ENCODE assay signal across 20 cellular contexts in genomic region chr1:1129309-1129708, GRCh38. TPM values are rescaled to one million over a fixed set of nuclear protein-coding genes. Genes with fewer than 3 reads are reported as not detected.
"Had no signal": no experiment of that assay in that cellular context is flagged by ENCODE, and none has a peak within 500 bp of the region (broad histone marks: within the 10 kb centered on the region; RNA-seq: fewer than 3 reads in every experiment).

No MANE protein-coding gene starts in this region.

- H3K27ac Mint-ChIP-seq: activated CD8-positive, alpha-beta T cell treated with anti-CD3 and anti-CD28 coated beads, Interleukin-2, amount 10 ng/mL, durations not matched to agents 7 days and 5 days; activated naive CD8-positive, alpha-beta T cell treated with anti-CD3 and anti-CD28 coated beads, Interleukin-2, amount 10 ng/mL, durations not matched to agents 7 days and 5 days; effector memory CD8-positive, alpha-beta T cell; memory B cell; T-helper 17 cell; WTC11 had no signal

- H3K4me1 ChIP-seq: left ventricle myocardium inferior had no signal

- H3K27ac ChIP-seq: epithelial cell of prostate, left ventricle myocardium inferior, neutrophil, suprapubic skin had no signal

- H3K9me3 ChIP-seq: left ventricle myocardium inferior, neutrophil, suprapubic skin had no signal

- H3K27me3 ChIP-seq: neutrophil, suprapubic skin had no signal

- DNase-seq: activated CD4-positive, alpha-beta T cell treated with anti-CD3 and anti-CD28 coated beads for 48 hours; activated CD8-positive, alpha-beta memory T cell treated with anti-CD3 and anti-CD28 coated beads, Interleukin-2, amount 50 U/mL, for 48 hours; activated CD8-positive, alpha-beta T cell treated with anti-CD3 and anti-CD28 coated beads, Interleukin-2, amount 10 ng/mL, durations not matched to agents 7 days and 5 days; activated naive CD8-positive, alpha-beta T cell treated with anti-CD3 and anti-CD28 coated beads, Interleukin-2, amount 10 ng/mL, durations not matched to agents 7 days and 5 days; cortex of kidney; effector memory CD8-positive, alpha-beta T cell; left ventricle myocardium inferior; SIG-M5; stimulated activated naive CD4-positive, alpha-beta T cell; T-helper 17 cell had no signal

- H3K4me3 Mint-ChIP-seq: activated CD8-positive, alpha-beta T cell treated with anti-CD3 and anti-CD28 coated beads, Interleukin-2, amount 10 ng/mL, durations not matched to agents 7 days and 5 days; activated naive CD8-positive, alpha-beta T cell treated with anti-CD3 and anti-CD28 coated beads, Interleukin-2, amount 10 ng/mL, durations not matched to agents 7 days and 5 days; effector memory CD8-positive, alpha-beta T cell; memory B cell; T-helper 17 cell; WTC11 had no signal

- H3K9me3 Mint-ChIP-seq: activated naive CD8-positive, alpha-beta T cell treated with anti-CD3 and anti-CD28 coated beads, Interleukin-2, amount 10 ng/mL, durations not matched to agents 7 days and 5 days; effector memory CD8-positive, alpha-beta T cell; memory B cell; WTC11 had no signal

- H3K27me3 Mint-ChIP-seq: effector memory CD8-positive, alpha-beta T cell; memory B cell; T-helper 17 cell had no signal

- H3K36me3 ChIP-seq: left ventricle myocardium inferior, neutrophil, suprapubic skin had no signal

- H3K36me3 Mint-ChIP-seq: activated naive CD8-positive, alpha-beta T cell treated with anti-CD3 and anti-CD28 coated beads, Interleukin-2, amount 10 ng/mL, durations not matched to agents 7 days and 5 days; memory B cell; WTC11 had no signal

- H3K4me3 ChIP-seq: left ventricle myocardium inferior, suprapubic skin had no signal

- H3K4me1 Mint-ChIP-seq: activated naive CD8-positive, alpha-beta T cell treated with anti-CD3 and anti-CD28 coated beads, Interleukin-2, amount 10 ng/mL, durations not matched to agents 7 days and 5 days; T-helper 17 cell had no signal

RNA-seq across cellular contexts. Expression of gene TTLL10, which starts 44.4 kb away (rescaled TPM):
- total RNA-seq: activated naive CD8-positive, alpha-beta T cell treated with anti-CD3 and anti-CD28 coated beads, Interleukin-2, amount 10 ng/mL, durations not matched to agents 7 days and 5 days; astrocyte; glomerular endothelial cell; left ventricle myocardium inferior; myocyte; suprapubic skin had no signal

RNA-seq across cellular contexts. Expression of gene RNF223, which starts 55.2 kb away (rescaled TPM):
- total RNA-seq: activated CD8-positive, alpha-beta T cell treated with anti-CD3 and anti-CD28 coated beads, Interleukin-2, amount 10 ng/mL, durations not matched to agents 7 days and 5 days; activated naive CD8-positive, alpha-beta T cell treated with anti-CD3 and anti-CD28 coated beads, Interleukin-2, amount 10 ng/mL, durations not matched to agents 7 days and 5 days; cardiac septum; glomerular endothelial cell; left ventricle myocardium inferior; progenitor cell of endocrine pancreas; T-helper 17 cell; WTC11 had no signal
